Comparison of ENCODE assay signal across 8 cellular contexts in the genomic region with DNA sequence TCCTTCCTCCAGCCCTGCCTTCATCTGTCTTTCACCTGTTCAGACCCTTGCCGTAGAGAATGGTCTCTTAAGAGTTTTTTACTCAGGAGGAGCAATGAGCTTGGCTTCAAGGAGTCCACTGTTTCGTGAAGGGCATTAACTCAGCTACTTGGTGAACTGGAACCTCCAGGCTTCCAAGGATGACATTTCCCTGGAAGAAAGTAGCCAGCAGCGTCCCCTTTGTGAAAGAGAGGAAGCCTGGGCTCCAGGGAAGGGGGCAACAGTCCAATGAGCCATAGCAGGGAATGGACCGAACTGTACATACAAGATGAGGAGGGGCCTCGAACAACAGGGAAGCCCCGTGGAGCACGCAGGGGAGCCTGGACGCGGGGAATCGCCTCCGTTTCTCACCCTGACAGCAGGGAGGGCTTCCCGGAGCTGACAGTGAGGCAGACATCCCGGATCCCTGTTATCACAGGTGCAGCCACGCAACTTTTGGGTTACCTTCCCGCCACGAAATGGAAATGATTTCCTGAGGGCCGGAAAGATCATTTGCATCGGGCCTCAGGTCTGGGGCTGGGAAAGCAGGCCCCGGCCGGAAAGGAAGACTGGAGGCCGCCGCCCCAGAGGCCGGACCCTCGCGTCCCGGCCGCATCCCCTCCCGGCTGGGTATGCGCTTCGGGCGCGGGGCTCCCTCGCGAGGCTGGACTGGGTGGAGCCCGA. TPM values are rescaled to one million over a fixed set of nuclear protein-coding genes. Genes with fewer than 3 reads are reported as not detected.
DNase-seq lines count a peak whose midpoint lies in the region; ATAC-seq and TF ChIP-seq lines count a peak whose summit lies in the region.

No MANE protein-coding gene starts in this region.

- peaks cover 30 to 37% (median 33%) of the 10 kb centered on the region in 3 donors for H3K27me3 ChIP-seq in skeletal muscle tissue (ENCODE audit: control insufficient read depth in 3 of 3, insufficient read depth in 3 of 3, low read length in 3 of 3)

- H3K36me3 ChIP-seq in HEK293 (ENCODE audit: control insufficient read depth in 2 of 2, insufficient read depth in 1 of 2, low read length in 2 of 2) (no peaks in the 10 kb centered on the region), skeletal muscle tissue (ENCODE audit: control insufficient read depth in 3 of 3, insufficient read depth in 3 of 3, low read length in 3 of 3) (no peaks in the 10 kb centered on the region)

- H3K4me1 ChIP-seq in HEK293 (ENCODE audit: control insufficient read depth, insufficient read depth, low read length) (peaks cover 3% of the 10 kb centered on the region; the same call in 1 of the 2 replicates), skeletal muscle tissue (ENCODE audit: control insufficient read depth in 3 of 3, insufficient read depth in 3 of 3, low read length in 3 of 3) (peaks cover 8 to 12% (median 10%) of the 10 kb centered on the region in 3 donors)

- H3K9me3 ChIP-seq in HEK293 (ENCODE audit: control insufficient read depth, insufficient read depth, low read depth, low read length): no peaks in the 10 kb centered on the region
- H3K9me3 ChIP-seq in iPS-18c (ENCODE audit: control insufficient read depth, insufficient read depth, low read length): no peaks in the 10 kb centered on the region
- no peaks in the 10 kb centered on the region for H3K9me3 ChIP-seq in skeletal muscle tissue (ENCODE audit: control insufficient read depth in 3 of 3, low read length in 3 of 3)

- peak overlapping the region; percentile 44 for H3K4me3 ChIP-seq in HEK293 (ENCODE audit: low read depth, low read length)
- H3K4me3 ChIP-seq in iPS-18c (ENCODE audit: insufficient read depth, low read depth, low read length): peak overlapping the region; percentile 92
- peak overlapping the region in 2 of 3 donors; percentile 6 to 63 for H3K4me3 ChIP-seq in skeletal muscle tissue (ENCODE audit: low read length in 3 of 3)

- H3K4me3 Mint-ChIP-seq in activated CD4-positive, alpha-beta memory T cell treated with anti-CD3 and anti-CD28 coated beads, Interleukin-2, amount 10 ng/mL, durations not matched to agents 7 days and 5 days: peak overlapping the region; percentile 70

- CTCF ChIA-PET in HEK293 (lab: Yijun Ruan, JAX): interaction anchor here (0.6 to 2.7 kb wide), 8 partner anchors 8 to 96 kb away, joined by 3 to 24 read pairs (median 3); no protein-coding TSS in a partner anchor
- CTCF ChIA-PET in activated CD4-positive, alpha-beta memory T cell treated with anti-CD3 and anti-CD28 coated beads, Interleukin-2, amount 10 ng/mL, durations not matched to agents 7 days and 5 days (lab: Charles Lee): interaction anchor here (0.9 to 2.5 kb wide), 4 partner anchors 10 to 51 kb away, joined by 3 to 20 read pairs (median 6); a partner anchor contains a TSS

- ATAC-seq in GM21786 (IDR thresholded peaks at IDR 0.05; ENCODE audit: unreplicated experiment) (no peak), HG03196 (IDR thresholded peaks at IDR 0.05; ENCODE audit: unreplicated experiment) (no peak)

- no peak for TF ChIP-seq CTCF in HEK293 (tag by site-specific recombination; IDR thresholded peaks at IDR 0.05)

- no peak for DNase-seq in activated CD4-positive, alpha-beta memory T cell treated with anti-CD3 and anti-CD28 coated beads, Interleukin-2, amount 10 ng/mL, durations not matched to agents 7 days and 5 days
- DNase-seq in epidermal melanocyte (ENCODE audit: insufficient read length, low spot score) (no peak), AML-193 (lab: John Stamatoyannopoulos, UW) (no peak)

- no peak overlapping the region for H3K9ac ChIP-seq in skeletal muscle tissue (ENCODE audit: low read depth in 1 of 3, low read length in 3 of 3)

- H3K27ac Mint-ChIP-seq in activated CD4-positive, alpha-beta memory T cell treated with anti-CD3 and anti-CD28 coated beads, Interleukin-2, amount 10 ng/mL, durations not matched to agents 7 days and 5 days: no peak overlapping the region

- POLR2A ChIA-PET in HEK293 (lab: Yijun Ruan, JAX): interaction anchor here (0.8 to 1.4 kb wide), 5 partner anchors 14 to 61 kb away, joined by 3 to 7 read pairs (median 4); a partner anchor contains a TSS
- POLR2A ChIA-PET in activated CD4-positive, alpha-beta memory T cell treated with anti-CD3 and anti-CD28 coated beads, Interleukin-2, amount 10 ng/mL, durations not matched to agents 7 days and 5 days (lab: Charles Lee): interaction anchor here (0.8 to 2.4 kb wide), 5 partner anchors 11 to 248 kb away, joined by 3 to 14 read pairs (median 5); a partner anchor contains a TSS

- H3K9me3 Mint-ChIP-seq in activated CD4-positive, alpha-beta memory T cell treated with anti-CD3 and anti-CD28 coated beads, Interleukin-2, amount 10 ng/mL, durations not matched to agents 7 days and 5 days: no peaks in the 10 kb centered on the region

- H3K4me1 Mint-ChIP-seq in activated CD4-positive, alpha-beta memory T cell treated with anti-CD3 and anti-CD28 coated beads, Interleukin-2, amount 10 ng/mL, durations not matched to agents 7 days and 5 days: peaks cover 24% of the 10 kb centered on the region

- H3K27me3 Mint-ChIP-seq in activated CD4-positive, alpha-beta memory T cell treated with anti-CD3 and anti-CD28 coated beads, Interleukin-2, amount 10 ng/mL, durations not matched to agents 7 days and 5 days: peaks cover 32% of the 10 kb centered on the region

- H3K36me3 Mint-ChIP-seq in activated CD4-positive, alpha-beta memory T cell treated with anti-CD3 and anti-CD28 coated beads, Interleukin-2, amount 10 ng/mL, durations not matched to agents 7 days and 5 days (ENCODE audit: low read depth): no peaks in the 10 kb centered on the region

- peak overlapping the region; percentile 60; the same call in 1 of the 2 replicates for H3K27ac ChIP-seq in HEK293 (ENCODE audit: extremely low read depth, low read depth, low read length)
- no peak overlapping the region for H3K27ac ChIP-seq in skeletal muscle tissue (ENCODE audit: low read depth, low read length)

TF ChIP-seq in HEK293, 187 proteins besides CTCF, POLR2A, EP300 and RAD21 (continues in another document):
- TF ChIP-seq ZIC2 (tag by site-specific recombination; IDR thresholded peaks at IDR 0.05): peak; percentile 39; the same call in 1 of the 2 replicates
- TF ChIP-seq, protein P1, sequence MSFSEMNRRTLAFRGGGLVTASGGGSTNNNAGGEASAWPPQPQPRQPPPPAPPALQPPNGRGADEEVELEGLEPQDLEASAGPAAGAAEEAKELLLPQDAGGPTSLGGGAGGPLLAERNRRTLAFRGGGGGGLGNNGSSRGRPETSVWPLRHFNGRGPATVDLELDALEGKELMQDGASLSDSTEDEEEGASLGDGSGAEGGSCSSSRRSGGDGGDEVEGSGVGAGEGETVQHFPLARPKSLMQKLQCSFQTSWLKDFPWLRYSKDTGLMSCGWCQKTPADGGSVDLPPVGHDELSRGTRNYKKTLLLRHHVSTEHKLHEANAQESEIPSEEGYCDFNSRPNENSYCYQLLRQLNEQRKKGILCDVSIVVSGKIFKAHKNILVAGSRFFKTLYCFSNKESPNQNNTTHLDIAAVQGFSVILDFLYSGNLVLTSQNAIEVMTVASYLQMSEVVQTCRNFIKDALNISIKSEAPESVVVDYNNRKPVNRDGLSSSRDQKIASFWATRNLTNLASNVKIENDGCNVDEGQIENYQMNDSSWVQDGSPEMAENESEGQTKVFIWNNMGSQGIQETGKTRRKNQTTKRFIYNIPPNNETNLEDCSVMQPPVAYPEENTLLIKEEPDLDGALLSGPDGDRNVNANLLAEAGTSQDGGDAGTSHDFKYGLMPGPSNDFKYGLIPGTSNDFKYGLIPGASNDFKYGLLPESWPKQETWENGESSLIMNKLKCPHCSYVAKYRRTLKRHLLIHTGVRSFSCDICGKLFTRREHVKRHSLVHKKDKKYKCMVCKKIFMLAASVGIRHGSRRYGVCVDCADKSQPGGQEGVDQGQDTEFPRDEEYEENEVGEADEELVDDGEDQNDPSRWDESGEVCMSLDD (tag by site-specific recombination; IDR thresholded peaks at IDR 0.05): no peak
- no peak for TF ChIP-seq ZNF391 (tag by site-specific recombination; IDR thresholded peaks at IDR 0.05; ENCODE audit: borderline replicate concordance, low read depth)

RNA-seq across cellular contexts. Expression of a gene that starts 0.5 kb away (rescaled TPM):
- total RNA-seq in activated CD4-positive, alpha-beta memory T cell treated with anti-CD3 and anti-CD28 coated beads, Interleukin-2, amount 10 ng/mL, durations not matched to agents 7 days and 5 days: 1 to 10 TPM; 4.9 to 5.1 TPM
- under 0.01 TPM for total RNA-seq in skeletal muscle tissue

RNA-seq across cellular contexts. Expression of a gene that starts 14.8 kb away (rescaled TPM):
- total RNA-seq in activated CD4-positive, alpha-beta memory T cell treated with anti-CD3 and anti-CD28 coated beads, Interleukin-2, amount 10 ng/mL, durations not matched to agents 7 days and 5 days: not detected
- not detected for total RNA-seq in skeletal muscle tissue

RNA-seq across cellular contexts. Expression of a gene that starts 30.7 kb away (rescaled TPM):
- total RNA-seq in activated CD4-positive, alpha-beta memory T cell treated with anti-CD3 and anti-CD28 coated beads, Interleukin-2, amount 10 ng/mL, durations not matched to agents 7 days and 5 days: not detected
- total RNA-seq in skeletal muscle tissue: 1.0 TPM

RNA-seq across cellular contexts. Expression of a gene that starts 36.1 kb away (rescaled TPM):
- 10 to 100 TPM; 35.8 to 37.8 TPM for total RNA-seq in activated CD4-positive, alpha-beta memory T cell treated with anti-CD3 and anti-CD28 coated beads, Interleukin-2, amount 10 ng/mL, durations not matched to agents 7 days and 5 days
- 10.4 TPM for total RNA-seq in skeletal muscle tissue

RNA-seq across cellular contexts. Expression of a gene that starts 36.4 kb away (rescaled TPM):
- 10 to 100 TPM; 27.2 to 29.8 TPM for total RNA-seq in activated CD4-positive, alpha-beta memory T cell treated with anti-CD3 and anti-CD28 coated beads, Interleukin-2, amount 10 ng/mL, durations not matched to agents 7 days and 5 days
- total RNA-seq in skeletal muscle tissue: 19.8 TPM

Comparison
In these comparisons a context has a peak if more than half of its experiments do, and no peak if none do; other contexts are left out.
1. H3K4me3 ChIP-seq: peak in every context shown above with its lines; median percentile 92 in iPS-18c; 44 in HEK293; 34 in skeletal muscle tissue.